In genomic region chrX:39152106-39152649, GRCh38 we compare ENCODE assay signal across 8 cellular contexts.
DNase-seq lines count a peak whose midpoint lies in the region; ATAC-seq and TF ChIP-seq lines count a peak whose summit lies in the region.

No MANE protein-coding gene starts in this region.

- no peak overlapping the region for H3K14ac ChIP-seq in IMR-90 (replicated peaks; ENCODE audit: low read depth, low read length)

- no peak for ATAC-seq in CD4-positive, alpha-beta T cell (ENCODE audit: poor library complexity)
- ATAC-seq in IMR-90 (ENCODE audit: low read depth) (no peak), mucosa of descending colon (peak; percentile 76), HG02885 (IDR thresholded peaks at IDR 0.05; ENCODE audit: poor library complexity, unreplicated experiment) (no peak)

- no peak overlapping the region for H3K4me3 Mint-ChIP-seq in CD4-positive, alpha-beta T cell

- no peaks in the 10 kb centered on the region for H3K36me3 Mint-ChIP-seq in CD4-positive, alpha-beta T cell (ENCODE audit: low read depth)

- WGBS in IMR-90 (ENCODE audit: extremely low coverage in 2 of 2, insufficient read length in 1 of 2), 2 experiments = no CpG with 5 or more reads among the region's 7 CpGs

- H3K79me1 ChIP-seq in IMR-90 (ENCODE audit: low read depth in 1 of 2, low read length in 2 of 2) = no peaks in the 10 kb centered on the region

- H3K4me1 Mint-ChIP-seq in CD4-positive, alpha-beta T cell (ENCODE audit: low read depth) = peaks cover 3% of the 10 kb centered on the region

- H4K5ac ChIP-seq in IMR-90 (ENCODE audit: low read depth, low read length) = no peak overlapping the region

- in situ Hi-C loops in IMR-90 (cut with MboI; ENCODE audit: low sequenced_read_pairs) = no loop called here

- no peaks in the 10 kb centered on the region for H3K9me1 ChIP-seq in IMR-90 (ENCODE audit: insufficient read depth, low read length)

- intact Hi-C loops in CD4-positive, alpha-beta T cell (cut with DNase I, micrococcal nuclease) = loop anchor here in 1 of 2 experiments (5.0 kb wide), 1 partner anchor 400 kb away; no protein-coding TSS in a partner anchor
- intact Hi-C loops in IMR-90 (cut with micrococcal nuclease) = loop anchor here (1.0 to 5.0 kb wide), 2 partner anchors 398 to 490 kb away; no protein-coding TSS in a partner anchor
- intact Hi-C loops in mucosa of descending colon (cut with DNase I, micrococcal nuclease) = no loop called here

- H3K4me1 ChIP-seq in IMR-90 (ENCODE audit: control insufficient read depth, insufficient read depth, low read length) = no peaks in the 10 kb centered on the region
- no peaks in the 10 kb centered on the region for H3K4me1 ChIP-seq in mucosa of descending colon (ENCODE audit: low read depth)

- no peaks in the 10 kb centered on the region for H3K27me3 ChIP-seq in CD4-positive, alpha-beta T cell (ENCODE audit: control insufficient read depth, insufficient read depth, low read length)
- peaks cover 16% of the 10 kb centered on the region for H3K27me3 ChIP-seq in IMR-90 (ENCODE audit: control insufficient read depth, insufficient read depth, low read length)

- no TSS peak for BruUV-seq in IMR-90 (replicated peaks; lab: Mats Ljungman, UMichigan)

- H4K8ac ChIP-seq in IMR-90 (ENCODE audit: low read depth in 2 of 2, low read length in 2 of 2) = no peak overlapping the region

- H3K9me3 Mint-ChIP-seq in CD4-positive, alpha-beta T cell = no peaks in the 10 kb centered on the region

- H3K27ac Mint-ChIP-seq in CD4-positive, alpha-beta T cell = no peak overlapping the region

- H2BK5ac ChIP-seq in IMR-90 (ENCODE audit: low read depth, low read length, poor library complexity, severe bottlenecking) = no peak overlapping the region

- no peak overlapping the region for H2BK15ac ChIP-seq in IMR-90 (ENCODE audit: low read depth, low read length)

- H3K4ac ChIP-seq in IMR-90 (ENCODE audit: low read depth, low read length) = no peak overlapping the region

- no peaks in the 10 kb centered on the region for H3K27me3 Mint-ChIP-seq in CD4-positive, alpha-beta T cell

- H2BK20ac ChIP-seq in IMR-90 (ENCODE audit: low read depth, low read length) = no peak overlapping the region

- POLR2A ChIA-PET in CD4-positive, alpha-beta T cell (lab: Charles Lee) = no interaction called here
- POLR2A ChIA-PET in IMR-90 (lab: Charles Lee; ENCODE audit: unreplicated experiment) = no interaction called here

- TF ChIP-seq CTCF in CD4-positive, alpha-beta T cell (IDR thresholded peaks at IDR 0.05) = peak; percentile 14
- TF ChIP-seq CTCF in IMR-90 (conservative IDR thresholded peaks at IDR 0.05; ENCODE audit: low read depth, low read length) (peak; percentile 32), cardiac fibroblast (IDR thresholded peaks at IDR 0.05; ENCODE audit: low read depth, low read length) (peak; percentile 55), mucosa of descending colon (IDR thresholded peaks at IDR 0.05) (peak; percentile 30)

- no peak overlapping the region for H4K91ac ChIP-seq in IMR-90 (ENCODE audit: insufficient read depth, low read depth, low read length)

- no peak overlapping the region for H3K23ac ChIP-seq in IMR-90 (ENCODE audit: low read depth, low read length)

- no peak for TF ChIP-seq POLR2A in IMR-90 (IDR thresholded peaks at IDR 0.05; ENCODE audit: low read depth, low read length)

- H2AFZ ChIP-seq in IMR-90 (replicated peaks; ENCODE audit: low read length, poor library complexity) = no peak overlapping the region

- H2BK120ac ChIP-seq in IMR-90 (ENCODE audit: low read depth, low read length) = no peak overlapping the region

- peak; percentile 49 for TF ChIP-seq RAD21 in IMR-90 (IDR thresholded peaks at IDR 0.05; ENCODE audit: low read length)

- dilution Hi-C loops in IMR-90 (cut with HindIII; ENCODE audit: low sequenced_read_pairs, unreplicated experiment) = no loop called here

- no peak overlapping the region for H2AK9ac ChIP-seq in IMR-90 (replicated peaks; ENCODE audit: low read depth, low read length, poor library complexity)

- no peaks in the 10 kb centered on the region for H3K9me3 ChIP-seq in CD4-positive, alpha-beta T cell (ENCODE audit: control insufficient read depth, low read length)
- no peaks in the 10 kb centered on the region for H3K9me3 ChIP-seq in IMR-90 (ENCODE audit: control insufficient read depth, insufficient read depth, low read length)
- no peaks in the 10 kb centered on the region for H3K9me3 ChIP-seq in mucosa of descending colon

- H3K4me2 ChIP-seq in IMR-90 (ENCODE audit: low read depth, low read length) = no peak overlapping the region

- H3K27ac ChIP-seq in CD4-positive, alpha-beta T cell (ENCODE audit: low read depth, low read length) = no peak overlapping the region
- H3K27ac ChIP-seq in IMR-90 (ENCODE audit: insufficient read depth, low read length) = no peak overlapping the region

- no peak overlapping the region for H3K18ac ChIP-seq in IMR-90 (ENCODE audit: low read depth, low read length)

- no peak overlapping the region for H2AK5ac ChIP-seq in IMR-90 (ENCODE audit: low read depth, low read length)

- no peaks in the 10 kb centered on the region for H3K36me3 ChIP-seq in IMR-90 (ENCODE audit: control insufficient read depth, insufficient read depth, low read length)
- no peaks in the 10 kb centered on the region for H3K36me3 ChIP-seq in mucosa of descending colon (ENCODE audit: low read depth)

- H3K4me3 ChIP-seq in IMR-90 (ENCODE audit: insufficient read depth, low read depth, low read length) (no peak overlapping the region), cardiac fibroblast (replicated peaks in 1 of 2; ENCODE audit: low read depth in 2 of 2, low read length in 2 of 2) (no peak overlapping the region), mucosa of descending colon (no peak overlapping the region)

- H3K9ac ChIP-seq in IMR-90 (ENCODE audit: low read depth, low read length) = no peak overlapping the region

- H4K20me1 ChIP-seq in IMR-90 (ENCODE audit: insufficient read depth, low read length) = no peaks in the 10 kb centered on the region

- H3K56ac ChIP-seq in IMR-90 (ENCODE audit: extremely low read depth, insufficient read depth, low read length) = no peak overlapping the region

- DNase-seq in CD4-positive, alpha-beta T cell = peak in 4 of 10 experiments; percentile 10 to 18 (median 14)
- DNase-seq in IMR-90 (no peak), RKO (ENCODE audit: low spot score) (peak; percentile 5), cardiac fibroblast (ENCODE audit: low read depth in 2 of 2) (peak; percentile 4 to 11), mucosa of descending colon (peak in 2 of 3 donors; percentile 60), putamen (ENCODE audit: low spot score) (no peak), HT-29 (ENCODE audit: low spot score) (no peak)

- CTCF ChIA-PET in CD4-positive, alpha-beta T cell (lab: Charles Lee) = interaction anchor here (1.2 kb wide), 1 partner anchor 384 kb away, joined by 5 read pairs; no protein-coding TSS in a partner anchor
- CTCF ChIA-PET in IMR-90 (lab: Yijun Ruan, JAX) = interaction anchor here (0.5 to 1.1 kb wide), 3 partner anchors 85 to 397 kb away, joined by 3 read pairs; no protein-coding TSS in a partner anchor

TF ChIP-seq in IMR-90, 13 proteins besides CTCF, POLR2A, EP300 and RAD21:
- TF ChIP-seq SMC3 (IDR thresholded peaks at IDR 0.05; ENCODE audit: low read depth, low read length) (no peak), ELK1 (IDR thresholded peaks at IDR 0.05; ENCODE audit: borderline replicate concordance, low read depth, low read length) (no peak), MAFK (IDR thresholded peaks at IDR 0.05; ENCODE audit: low read depth, low read length) (no peak), RFX5 (IDR thresholded peaks at IDR 0.05; ENCODE audit: low read depth, low read length) (no peak), CEBPB (IDR thresholded peaks at IDR 0.05; ENCODE audit: low read depth, low read length) (no peak), CHD1 (IDR thresholded peaks at IDR 0.05; ENCODE audit: low read depth, low read length) (no peak), FOS (IDR thresholded peaks at IDR 0.05; ENCODE audit: low read depth, low read length) (no peak), NFE2L2 (IDR thresholded peaks at IDR 0.05; ENCODE audit: low read depth, low read length) (no peak), MXI1 (IDR thresholded peaks at IDR 0.05; ENCODE audit: borderline replicate concordance, low read depth, low read length) (no peak), BHLHE40 (IDR thresholded peaks at IDR 0.05; ENCODE audit: low read depth, low read length) (no peak), RCOR1 (IDR thresholded peaks at IDR 0.05; ENCODE audit: insufficient replicate concordance, low read length) (no peak), MAZ (IDR thresholded peaks at IDR 0.05; ENCODE audit: borderline replicate concordance, low read depth, low read length) (no peak)
- TF ChIP-seq, protein P1, sequence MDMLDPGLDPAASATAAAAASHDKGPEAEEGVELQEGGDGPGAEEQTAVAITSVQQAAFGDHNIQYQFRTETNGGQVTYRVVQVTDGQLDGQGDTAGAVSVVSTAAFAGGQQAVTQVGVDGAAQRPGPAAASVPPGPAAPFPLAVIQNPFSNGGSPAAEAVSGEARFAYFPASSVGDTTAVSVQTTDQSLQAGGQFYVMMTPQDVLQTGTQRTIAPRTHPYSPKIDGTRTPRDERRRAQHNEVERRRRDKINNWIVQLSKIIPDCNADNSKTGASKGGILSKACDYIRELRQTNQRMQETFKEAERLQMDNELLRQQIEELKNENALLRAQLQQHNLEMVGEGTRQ (IDR thresholded peaks at IDR 0.05; ENCODE audit: low read depth, low read length) = no peak
TF ChIP-seq in IMR-90: peak in this region for 0.

Comparison
In these comparisons a context has a peak if more than half of its experiments do, and no peak if none do; other contexts are left out.
1. DNase-seq: peak in RKO (single experiment), cardiac fibroblast (2 of 2) and mucosa of descending colon (2 of 3); none in IMR-90 (single experiment), putamen (single experiment) and HT-29 (single experiment).
2. Peak in every context shown above with its lines, with median percentiles within 50 percentile points of each other: CTCF ChIP-seq.